In genomic region chr6:102415891-102416290, GRCh38 we compare ENCODE assay signal across 9 cellular contexts.
"Had no signal": no experiment of that assay in that cellular context is flagged by ENCODE, and none has a peak within 500 bp of the region (broad histone marks: within the 10 kb centered on the region; RNA-seq: fewer than 3 reads in every experiment).

No MANE protein-coding gene starts in this region.

- H3K4me3 ChIP-seq: HAP-1, K562 had no signal

- H3K36me3 ChIP-seq: HAP-1 had no signal

- H3K9me3 ChIP-seq: HAP-1 had no signal

- ATAC-seq: HCT116, K562 had no signal

- DNase-seq: GOT3, H7, HFFc6, IMR-90, KG1 had no signal

- H3K4me1 ChIP-seq: HAP-1 had no signal

- FAIRE-seq: HTR-8/SVneo, K562 had no signal
